In the genomic region with DNA sequence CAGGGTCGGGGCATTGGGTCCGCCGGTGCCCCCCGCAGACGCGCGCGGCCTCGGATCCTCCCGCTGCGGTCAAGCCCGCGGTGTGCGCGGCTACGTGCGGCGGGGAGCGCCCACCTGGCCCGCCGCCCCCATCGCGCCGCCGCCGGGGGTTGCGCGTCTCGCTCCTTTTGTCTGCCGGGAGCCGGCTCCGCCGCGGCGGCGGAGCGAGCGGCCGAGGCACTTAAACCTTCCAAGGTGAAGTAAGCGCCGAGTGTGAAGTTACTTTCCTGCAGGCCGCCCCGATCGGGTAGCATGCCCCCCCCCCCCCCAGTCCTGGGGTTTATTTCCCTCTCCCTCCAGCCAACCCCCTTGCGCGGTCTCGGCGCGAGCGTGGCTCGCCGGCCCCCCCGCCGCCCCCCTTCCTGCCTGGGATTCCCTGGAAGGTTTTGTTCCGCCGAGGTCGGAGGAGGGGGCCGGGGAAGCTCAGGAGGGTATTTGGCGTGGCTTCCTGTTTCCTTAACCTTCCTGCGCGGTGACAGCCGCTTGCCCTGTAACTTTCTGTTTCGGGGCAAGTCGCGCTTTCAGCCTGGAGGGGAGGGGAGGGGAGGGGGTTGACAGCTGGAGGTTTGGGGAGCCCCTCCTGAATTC, we compare ENCODE assay signal across 1 cellular context.
A peak's percentile ranks its signal among the peaks of the same experiment; 100 is the strongest.
TF ChIP-seq lines count a peak whose summit lies in the region.

No MANE protein-coding gene starts in this region.

TF ChIP-seq in HepG2, 621 proteins besides CTCF, POLR2A, EP300 and RAD21 (continued from another document and continues in another):
- no peak for TF ChIP-seq TBX3 (IDR thresholded peaks at IDR 0.05; ENCODE audit: borderline replicate concordance)
- no peak for TF ChIP-seq BRCA1 (CRISPR knock-in tag; IDR thresholded peaks at IDR 0.05)
- no peak for TF ChIP-seq FLYWCH1 (CRISPR knock-in tag; IDR thresholded peaks at IDR 0.05)
- peak; percentile 81 for TF ChIP-seq HIVEP1 (CRISPR knock-in tag; IDR thresholded peaks at IDR 0.05)
- no peak for TF ChIP-seq NFRKB (IDR thresholded peaks at IDR 0.05)
- TF ChIP-seq SAP130 (CRISPR knock-in tag; IDR thresholded peaks at IDR 0.05; ENCODE audit: low read depth) = peak; percentile 68
- peak; percentile 38; the same call in 1 of the 2 replicates for TF ChIP-seq ETV5 (CRISPR knock-in tag; IDR thresholded peaks at IDR 0.05; ENCODE audit: borderline replicate concordance)
- TF ChIP-seq, protein P1, sequence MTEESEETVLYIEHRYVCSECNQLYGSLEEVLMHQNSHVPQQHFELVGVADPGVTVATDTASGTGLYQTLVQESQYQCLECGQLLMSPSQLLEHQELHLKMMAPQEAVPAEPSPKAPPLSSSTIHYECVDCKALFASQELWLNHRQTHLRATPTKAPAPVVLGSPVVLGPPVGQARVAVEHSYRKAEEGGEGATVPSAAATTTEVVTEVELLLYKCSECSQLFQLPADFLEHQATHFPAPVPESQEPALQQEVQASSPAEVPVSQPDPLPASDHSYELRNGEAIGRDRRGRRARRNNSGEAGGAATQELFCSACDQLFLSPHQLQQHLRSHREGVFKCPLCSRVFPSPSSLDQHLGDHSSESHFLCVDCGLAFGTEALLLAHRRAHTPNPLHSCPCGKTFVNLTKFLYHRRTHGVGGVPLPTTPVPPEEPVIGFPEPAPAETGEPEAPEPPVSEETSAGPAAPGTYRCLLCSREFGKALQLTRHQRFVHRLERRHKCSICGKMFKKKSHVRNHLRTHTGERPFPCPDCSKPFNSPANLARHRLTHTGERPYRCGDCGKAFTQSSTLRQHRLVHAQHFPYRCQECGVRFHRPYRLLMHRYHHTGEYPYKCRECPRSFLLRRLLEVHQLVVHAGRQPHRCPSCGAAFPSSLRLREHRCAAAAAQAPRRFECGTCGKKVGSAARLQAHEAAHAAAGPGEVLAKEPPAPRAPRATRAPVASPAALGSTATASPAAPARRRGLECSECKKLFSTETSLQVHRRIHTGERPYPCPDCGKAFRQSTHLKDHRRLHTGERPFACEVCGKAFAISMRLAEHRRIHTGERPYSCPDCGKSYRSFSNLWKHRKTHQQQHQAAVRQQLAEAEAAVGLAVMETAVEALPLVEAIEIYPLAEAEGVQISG (CRISPR knock-in tag; IDR thresholded peaks at IDR 0.05) = 0 out of 2 replicates have a peak, but pooled peaks have one; percentile 23
- TF ChIP-seq BRD4 (CRISPR knock-in tag; IDR thresholded peaks at IDR 0.05) = no peak
- 0 out of 2 replicates have a peak, but pooled peaks have one; percentile 2 for TF ChIP-seq NCOR1 (IDR thresholded peaks at IDR 0.05; ENCODE audit: borderline replicate concordance, low read length)
- no peak for TF ChIP-seq MBNL3 (CRISPR knock-in tag; conservative IDR thresholded peaks at IDR 0.05)
- TF ChIP-seq, protein P2, sequence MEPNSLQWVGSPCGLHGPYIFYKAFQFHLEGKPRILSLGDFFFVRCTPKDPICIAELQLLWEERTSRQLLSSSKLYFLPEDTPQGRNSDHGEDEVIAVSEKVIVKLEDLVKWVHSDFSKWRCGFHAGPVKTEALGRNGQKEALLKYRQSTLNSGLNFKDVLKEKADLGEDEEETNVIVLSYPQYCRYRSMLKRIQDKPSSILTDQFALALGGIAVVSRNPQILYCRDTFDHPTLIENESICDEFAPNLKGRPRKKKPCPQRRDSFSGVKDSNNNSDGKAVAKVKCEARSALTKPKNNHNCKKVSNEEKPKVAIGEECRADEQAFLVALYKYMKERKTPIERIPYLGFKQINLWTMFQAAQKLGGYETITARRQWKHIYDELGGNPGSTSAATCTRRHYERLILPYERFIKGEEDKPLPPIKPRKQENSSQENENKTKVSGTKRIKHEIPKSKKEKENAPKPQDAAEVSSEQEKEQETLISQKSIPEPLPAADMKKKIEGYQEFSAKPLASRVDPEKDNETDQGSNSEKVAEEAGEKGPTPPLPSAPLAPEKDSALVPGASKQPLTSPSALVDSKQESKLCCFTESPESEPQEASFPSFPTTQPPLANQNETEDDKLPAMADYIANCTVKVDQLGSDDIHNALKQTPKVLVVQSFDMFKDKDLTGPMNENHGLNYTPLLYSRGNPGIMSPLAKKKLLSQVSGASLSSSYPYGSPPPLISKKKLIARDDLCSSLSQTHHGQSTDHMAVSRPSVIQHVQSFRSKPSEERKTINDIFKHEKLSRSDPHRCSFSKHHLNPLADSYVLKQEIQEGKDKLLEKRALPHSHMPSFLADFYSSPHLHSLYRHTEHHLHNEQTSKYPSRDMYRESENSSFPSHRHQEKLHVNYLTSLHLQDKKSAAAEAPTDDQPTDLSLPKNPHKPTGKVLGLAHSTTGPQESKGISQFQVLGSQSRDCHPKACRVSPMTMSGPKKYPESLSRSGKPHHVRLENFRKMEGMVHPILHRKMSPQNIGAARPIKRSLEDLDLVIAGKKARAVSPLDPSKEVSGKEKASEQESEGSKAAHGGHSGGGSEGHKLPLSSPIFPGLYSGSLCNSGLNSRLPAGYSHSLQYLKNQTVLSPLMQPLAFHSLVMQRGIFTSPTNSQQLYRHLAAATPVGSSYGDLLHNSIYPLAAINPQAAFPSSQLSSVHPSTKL (CRISPR knock-in tag; IDR thresholded peaks at IDR 0.05) = 0 out of 2 replicates have a peak, but pooled peaks have one; percentile 5
- TF ChIP-seq REPIN1 (CRISPR knock-in tag; IDR thresholded peaks at IDR 0.05; ENCODE audit: borderline replicate concordance, low read depth) = no peak
- TF ChIP-seq STAG1 (CRISPR knock-in tag; IDR thresholded peaks at IDR 0.05) = 0 out of 2 replicates have a peak, but pooled peaks have one; percentile 1
- no peak for TF ChIP-seq SYNCRIP (IDR thresholded peaks at IDR 0.05; ENCODE audit: insufficient read depth, low read depth, low read length)
- peak; percentile 42; the same call in 1 of the 2 replicates for TF ChIP-seq RBFOX2 (IDR thresholded peaks at IDR 0.05; ENCODE audit: low read depth, low read length)
- no peak for TF ChIP-seq ZNF557 (CRISPR knock-in tag; IDR thresholded peaks at IDR 0.05)
- no peak for TF ChIP-seq SPEN (CRISPR knock-in tag; IDR thresholded peaks at IDR 0.05; ENCODE audit: low read depth)
- TF ChIP-seq, protein P3, sequence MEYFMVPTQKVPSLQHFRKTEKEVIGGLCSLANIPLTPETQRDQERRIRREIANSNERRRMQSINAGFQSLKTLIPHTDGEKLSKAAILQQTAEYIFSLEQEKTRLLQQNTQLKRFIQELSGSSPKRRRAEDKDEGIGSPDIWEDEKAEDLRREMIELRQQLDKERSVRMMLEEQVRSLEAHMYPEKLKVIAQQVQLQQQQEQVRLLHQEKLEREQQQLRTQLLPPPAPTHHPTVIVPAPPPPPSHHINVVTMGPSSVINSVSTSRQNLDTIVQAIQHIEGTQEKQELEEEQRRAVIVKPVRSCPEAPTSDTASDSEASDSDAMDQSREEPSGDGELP (IDR thresholded peaks at IDR 0.05; ENCODE audit: borderline replicate concordance, low read depth) = peak; percentile 15; the same call in 1 of the 2 replicates
- 0 out of 2 replicates have a peak, but pooled peaks have one; percentile 19 for TF ChIP-seq HES4 (CRISPR knock-in tag; IDR thresholded peaks at IDR 0.05; ENCODE audit: borderline replicate concordance)
- TF ChIP-seq HOXA3 (CRISPR knock-in tag; IDR thresholded peaks at IDR 0.05) = 0 out of 2 replicates have a peak, but pooled peaks have one; percentile 5
- TF ChIP-seq, protein P4, sequence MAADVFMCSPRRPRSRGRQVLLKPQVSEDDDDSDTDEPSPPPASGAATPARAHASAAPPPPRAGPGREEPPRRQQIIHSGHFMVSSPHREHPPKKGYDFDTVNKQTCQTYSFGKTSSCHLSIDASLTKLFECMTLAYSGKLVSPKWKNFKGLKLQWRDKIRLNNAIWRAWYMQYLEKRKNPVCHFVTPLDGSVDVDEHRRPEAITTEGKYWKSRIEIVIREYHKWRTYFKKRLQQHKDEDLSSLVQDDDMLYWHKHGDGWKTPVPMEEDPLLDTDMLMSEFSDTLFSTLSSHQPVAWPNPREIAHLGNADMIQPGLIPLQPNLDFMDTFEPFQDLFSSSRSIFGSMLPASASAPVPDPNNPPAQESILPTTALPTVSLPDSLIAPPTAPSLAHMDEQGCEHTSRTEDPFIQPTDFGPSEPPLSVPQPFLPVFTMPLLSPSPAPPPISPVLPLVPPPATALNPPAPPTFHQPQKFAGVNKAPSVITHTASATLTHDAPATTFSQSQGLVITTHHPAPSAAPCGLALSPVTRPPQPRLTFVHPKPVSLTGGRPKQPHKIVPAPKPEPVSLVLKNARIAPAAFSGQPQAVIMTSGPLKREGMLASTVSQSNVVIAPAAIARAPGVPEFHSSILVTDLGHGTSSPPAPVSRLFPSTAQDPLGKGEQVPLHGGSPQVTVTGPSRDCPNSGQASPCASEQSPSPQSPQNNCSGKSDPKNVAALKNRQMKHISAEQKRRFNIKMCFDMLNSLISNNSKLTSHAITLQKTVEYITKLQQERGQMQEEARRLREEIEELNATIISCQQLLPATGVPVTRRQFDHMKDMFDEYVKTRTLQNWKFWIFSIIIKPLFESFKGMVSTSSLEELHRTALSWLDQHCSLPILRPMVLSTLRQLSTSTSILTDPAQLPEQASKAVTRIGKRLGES (CRISPR knock-in tag; IDR thresholded peaks at IDR 0.05; ENCODE audit: borderline replicate concordance) = 0 out of 2 replicates have a peak, but pooled peaks have one; percentile 18
- no peak; the same call in 1 of the 2 replicates for TF ChIP-seq ZNF790 (CRISPR knock-in tag; IDR thresholded peaks at IDR 0.05; ENCODE audit: borderline replicate concordance)
- TF ChIP-seq, protein P5, sequence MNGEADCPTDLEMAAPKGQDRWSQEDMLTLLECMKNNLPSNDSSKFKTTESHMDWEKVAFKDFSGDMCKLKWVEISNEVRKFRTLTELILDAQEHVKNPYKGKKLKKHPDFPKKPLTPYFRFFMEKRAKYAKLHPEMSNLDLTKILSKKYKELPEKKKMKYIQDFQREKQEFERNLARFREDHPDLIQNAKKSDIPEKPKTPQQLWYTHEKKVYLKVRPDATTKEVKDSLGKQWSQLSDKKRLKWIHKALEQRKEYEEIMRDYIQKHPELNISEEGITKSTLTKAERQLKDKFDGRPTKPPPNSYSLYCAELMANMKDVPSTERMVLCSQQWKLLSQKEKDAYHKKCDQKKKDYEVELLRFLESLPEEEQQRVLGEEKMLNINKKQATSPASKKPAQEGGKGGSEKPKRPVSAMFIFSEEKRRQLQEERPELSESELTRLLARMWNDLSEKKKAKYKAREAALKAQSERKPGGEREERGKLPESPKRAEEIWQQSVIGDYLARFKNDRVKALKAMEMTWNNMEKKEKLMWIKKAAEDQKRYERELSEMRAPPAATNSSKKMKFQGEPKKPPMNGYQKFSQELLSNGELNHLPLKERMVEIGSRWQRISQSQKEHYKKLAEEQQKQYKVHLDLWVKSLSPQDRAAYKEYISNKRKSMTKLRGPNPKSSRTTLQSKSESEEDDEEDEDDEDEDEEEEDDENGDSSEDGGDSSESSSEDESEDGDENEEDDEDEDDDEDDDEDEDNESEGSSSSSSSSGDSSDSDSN (CRISPR knock-in tag; IDR thresholded peaks at IDR 0.05) = peak; percentile 49; the same call in 1 of the 2 replicates
- TF ChIP-seq NR3C1 (CRISPR knock-in tag; IDR thresholded peaks at IDR 0.05) = no peak
- TF ChIP-seq, protein P6, sequence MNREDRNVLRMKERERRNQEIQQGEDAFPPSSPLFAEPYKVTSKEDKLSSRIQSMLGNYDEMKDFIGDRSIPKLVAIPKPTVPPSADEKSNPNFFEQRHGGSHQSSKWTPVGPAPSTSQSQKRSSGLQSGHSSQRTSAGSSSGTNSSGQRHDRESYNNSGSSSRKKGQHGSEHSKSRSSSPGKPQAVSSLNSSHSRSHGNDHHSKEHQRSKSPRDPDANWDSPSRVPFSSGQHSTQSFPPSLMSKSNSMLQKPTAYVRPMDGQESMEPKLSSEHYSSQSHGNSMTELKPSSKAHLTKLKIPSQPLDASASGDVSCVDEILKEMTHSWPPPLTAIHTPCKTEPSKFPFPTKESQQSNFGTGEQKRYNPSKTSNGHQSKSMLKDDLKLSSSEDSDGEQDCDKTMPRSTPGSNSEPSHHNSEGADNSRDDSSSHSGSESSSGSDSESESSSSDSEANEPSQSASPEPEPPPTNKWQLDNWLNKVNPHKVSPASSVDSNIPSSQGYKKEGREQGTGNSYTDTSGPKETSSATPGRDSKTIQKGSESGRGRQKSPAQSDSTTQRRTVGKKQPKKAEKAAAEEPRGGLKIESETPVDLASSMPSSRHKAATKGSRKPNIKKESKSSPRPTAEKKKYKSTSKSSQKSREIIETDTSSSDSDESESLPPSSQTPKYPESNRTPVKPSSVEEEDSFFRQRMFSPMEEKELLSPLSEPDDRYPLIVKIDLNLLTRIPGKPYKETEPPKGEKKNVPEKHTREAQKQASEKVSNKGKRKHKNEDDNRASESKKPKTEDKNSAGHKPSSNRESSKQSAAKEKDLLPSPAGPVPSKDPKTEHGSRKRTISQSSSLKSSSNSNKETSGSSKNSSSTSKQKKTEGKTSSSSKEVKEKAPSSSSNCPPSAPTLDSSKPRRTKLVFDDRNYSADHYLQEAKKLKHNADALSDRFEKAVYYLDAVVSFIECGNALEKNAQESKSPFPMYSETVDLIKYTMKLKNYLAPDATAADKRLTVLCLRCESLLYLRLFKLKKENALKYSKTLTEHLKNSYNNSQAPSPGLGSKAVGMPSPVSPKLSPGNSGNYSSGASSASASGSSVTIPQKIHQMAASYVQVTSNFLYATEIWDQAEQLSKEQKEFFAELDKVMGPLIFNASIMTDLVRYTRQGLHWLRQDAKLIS (CRISPR knock-in tag; IDR thresholded peaks at IDR 0.05) = no peak
- TF ChIP-seq, protein P7, sequence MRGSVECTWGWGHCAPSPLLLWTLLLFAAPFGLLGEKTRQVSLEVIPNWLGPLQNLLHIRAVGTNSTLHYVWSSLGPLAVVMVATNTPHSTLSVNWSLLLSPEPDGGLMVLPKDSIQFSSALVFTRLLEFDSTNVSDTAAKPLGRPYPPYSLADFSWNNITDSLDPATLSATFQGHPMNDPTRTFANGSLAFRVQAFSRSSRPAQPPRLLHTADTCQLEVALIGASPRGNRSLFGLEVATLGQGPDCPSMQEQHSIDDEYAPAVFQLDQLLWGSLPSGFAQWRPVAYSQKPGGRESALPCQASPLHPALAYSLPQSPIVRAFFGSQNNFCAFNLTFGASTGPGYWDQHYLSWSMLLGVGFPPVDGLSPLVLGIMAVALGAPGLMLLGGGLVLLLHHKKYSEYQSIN (CRISPR knock-in tag; IDR thresholded peaks at IDR 0.05; ENCODE audit: borderline replicate concordance) = no peak
- no peak for TF ChIP-seq ZNF572 (CRISPR knock-in tag; IDR thresholded peaks at IDR 0.05)
- no peak for TF ChIP-seq ZNF713 (CRISPR knock-in tag; IDR thresholded peaks at IDR 0.05)
- TF ChIP-seq MAZ (IDR thresholded peaks at IDR 0.05; ENCODE audit: borderline replicate concordance, low read depth, low read length) = 0 out of 2 replicates have a peak, but pooled peaks have one; percentile 19
- 0 out of 2 replicates have a peak, but pooled peaks have one; percentile 50 for TF ChIP-seq MAZ (CRISPR knock-in tag; IDR thresholded peaks at IDR 0.05; ENCODE audit: low read depth)
- TF ChIP-seq ZNF766 (CRISPR knock-in tag; IDR thresholded peaks at IDR 0.05; ENCODE audit: borderline replicate concordance) = peak; percentile 58; the same call in 1 of the 2 replicates
- TF ChIP-seq BCL6 (CRISPR knock-in tag; IDR thresholded peaks at IDR 0.05) = peak; percentile 83
- TF ChIP-seq ZC3H13 (CRISPR knock-in tag; IDR thresholded peaks at IDR 0.05) = 0 out of 2 replicates have a peak, but pooled peaks have one; percentile 19
- TF ChIP-seq ZNF674 (CRISPR knock-in tag; IDR thresholded peaks at IDR 0.05; ENCODE audit: low read depth) = no peak
- no peak for TF ChIP-seq PAX8 (CRISPR knock-in tag; IDR thresholded peaks at IDR 0.05; ENCODE audit: borderline replicate concordance)
